Comparison of ENCODE assay signal across 13 cellular contexts in genomic region chr21:35136586-35137254, GRCh38.
DNase-seq lines count a peak whose midpoint lies in the region; ATAC-seq, FAIRE-seq and TF ChIP-seq lines count a peak whose summit lies in the region.
"Had no signal": no experiment of that assay in that cellular context is flagged by ENCODE, and none has a peak within 500 bp of the region (broad histone marks: within the 10 kb centered on the region; RNA-seq: fewer than 3 reads in every experiment).

No MANE protein-coding gene starts in this region.

- H3K27me3 ChIP-seq in PC-3 (ENCODE audit: low read length) (no peaks in the 10 kb centered on the region), endothelial cell of umbilical vein (ENCODE audit: control insufficient read depth in 2 of 2, insufficient read depth in 2 of 2, low read length in 2 of 2) (no peaks in the 10 kb centered on the region), neuronal stem cell (ENCODE audit: control insufficient read depth in 3 of 3, insufficient read depth in 3 of 3, low read depth in 1 of 3, low read length in 3 of 3) (no peaks in the 10 kb centered on the region)

- H3K9me1 ChIP-seq in endothelial cell of umbilical vein (replicated peaks; ENCODE audit: control insufficient read depth, extremely low read depth, insufficient read depth, low read length): no peaks in the 10 kb centered on the region

- ATAC-seq in PC-3 (peak; percentile 95), sciatic nerve (no peak)
- ATAC-seq: activated CD4-positive, CD25-positive, alpha-beta regulatory T cell treated with anti-CD3 and anti-CD28 coated beads, Interleukin-2, amount 50 U/mL, for 24 hours; activated naive CD4-positive, alpha-beta T cell treated with anti-CD3 and anti-CD28 coated beads, Interleukin-2, amount 50 U/mL, for 72 hours had no signal

- no peak for TF ChIP-seq CTCF in PC-3 (conservative IDR thresholded peaks at IDR 0.05; ENCODE audit: low read depth, low read length)
- TF ChIP-seq CTCF in endothelial cell of umbilical vein (IDR thresholded peaks at IDR 0.05; ENCODE audit: extremely low read depth in 1 of 2, insufficient read depth in 1 of 2, low read depth in 1 of 2, low read length in 2 of 2): no peak

- no CpG with 5 or more reads among the region's 1 CpG for WGBS in neuronal stem cell (ENCODE audit: extremely low coverage in 2 of 2, insufficient read length in 2 of 2, insufficient replicate concordance in 1 of 2), 2 donors

- H3K14ac ChIP-seq in neuronal stem cell (ENCODE audit: low read length): peak overlapping the region; percentile 44

- peak; percentile 37 for FAIRE-seq in endothelial cell of umbilical vein (lab: Jason Lieb, UNC)
- FAIRE-seq: D721Med had no signal

- H3K27ac ChIP-seq in PC-3 (ENCODE audit: low read length): peak overlapping the region; percentile 94
- H3K27ac ChIP-seq in endothelial cell of umbilical vein (ENCODE audit: insufficient read depth, low read depth, low read length): no peak overlapping the region
- H3K27ac ChIP-seq in neuronal stem cell (replicated peaks; ENCODE audit: low read length): no peak overlapping the region
- H3K27ac ChIP-seq: parathyroid adenoma had no signal

- H4K91ac ChIP-seq in neuronal stem cell (ENCODE audit: low read depth, low read length, poor library complexity): no peak overlapping the region

- no peak overlapping the region for H3K23ac ChIP-seq in neuronal stem cell (ENCODE audit: low read depth, low read length, poor library complexity)

- H2BK12ac ChIP-seq in neuronal stem cell (ENCODE audit: low read length): no peak overlapping the region

- CTCF ChIA-PET in PC-3 (lab: Charles Lee) (interaction anchor here (0.6 to 1.0 kb wide), 7 partner anchors 13 to 980 kb away, joined by 3 to 10 read pairs (median 4); no protein-coding TSS in a partner anchor), endothelial cell of umbilical vein (lab: Charles Lee) (no interaction called here)

- H3K4me2 ChIP-seq in PC-3 (ENCODE audit: low read length) (peak overlapping the region; percentile 71), endothelial cell of umbilical vein (ENCODE audit: insufficient read depth, low read length) (no peak overlapping the region), neuronal stem cell (ENCODE audit: insufficient read depth, low read length, poor library complexity, severe bottlenecking) (no peak overlapping the region)

- H3K4me3 ChIP-seq in PC-3 (ENCODE audit: low read length) (peak overlapping the region; percentile 27; the same call in 1 of the 2 replicates), endothelial cell of umbilical vein (replicated peaks in 1 of 3; ENCODE audit: insufficient read depth in 1 of 3, low read depth in 1 of 3, low read length in 3 of 3) (no peak overlapping the region), neuronal stem cell (ENCODE audit: low read length in 2 of 2) (no peak overlapping the region)

- H3K9me3 ChIP-seq in PC-3 (ENCODE audit: low read length): no peaks in the 10 kb centered on the region
- no peaks in the 10 kb centered on the region for H3K9me3 ChIP-seq in endothelial cell of umbilical vein (replicated peaks; ENCODE audit: control insufficient read depth, insufficient read depth, low read length)
- no peaks in the 10 kb centered on the region for H3K9me3 ChIP-seq in neuronal stem cell (replicated peaks in 1 of 2; ENCODE audit: control insufficient read depth in 2 of 2, insufficient read depth in 1 of 2, low read depth in 1 of 2, low read length in 2 of 2)

- intact Hi-C loops in PC-3 (cut with micrococcal nuclease) (loop anchor here (2.0 to 5.0 kb wide), 4 partner anchors 49 to 239 kb away; no protein-coding TSS in a partner anchor), endothelial cell of umbilical vein (cut with micrococcal nuclease) (no loop called here), sciatic nerve (cut with DNase I) (no loop called here)

- H3K9me2 ChIP-seq in PC-3 (replicated peaks; ENCODE audit: low read length): no peaks in the 10 kb centered on the region

- H3K79me1 ChIP-seq in neuronal stem cell (ENCODE audit: low read depth, low read length): no peaks in the 10 kb centered on the region

- H2BK15ac ChIP-seq in neuronal stem cell (ENCODE audit: low read length): no peak overlapping the region

- no peak overlapping the region for H2AK5ac ChIP-seq in neuronal stem cell (ENCODE audit: low read depth, low read length)

- POLR2A ChIA-PET in PC-3 (lab: Charles Lee; ENCODE audit: unreplicated experiment) (interaction anchor here (0.6 to 0.7 kb wide), 6 partner anchors 15 to 1050 kb away, joined by 3 to 14 read pairs (median 4); no protein-coding TSS in a partner anchor), endothelial cell of umbilical vein (lab: Charles Lee) (no interaction called here)

- H3K18ac ChIP-seq in neuronal stem cell (ENCODE audit: low read length): peak overlapping the region; percentile 57

- BruUV-seq in PC-3 (replicated peaks; lab: Mats Ljungman, UMichigan) (TSS peak; percentile 94), endothelial cell of umbilical vein (replicated peaks; lab: Mats Ljungman, UMichigan) (no TSS peak)

- DNase-seq in EH (ENCODE audit: low read depth): peak; percentile 80
- peak; percentile 96 for DNase-seq in PC-3
- peak; percentile 30 for DNase-seq in endothelial cell of umbilical vein (ENCODE audit: low read depth, low spot score)
- no peak for DNase-seq in neuronal stem cell (ENCODE audit: low spot score)
- no peak for DNase-seq in sciatic nerve (ENCODE audit: low spot score)
- no peak for DNase-seq in UCSD-AML1 (lab: John Stamatoyannopoulos, UW; ENCODE audit: unreplicated experiment)
- no peak for DNase-seq in cerebellar nuclear complex (lab: John Stamatoyannopoulos, UW)
- DNase-seq in stimulated activated naive CD4-positive, alpha-beta T cell (lab: John Stamatoyannopoulos, UW): no peak
- DNase-seq: KG1 had no signal

- H3K4ac ChIP-seq in neuronal stem cell (ENCODE audit: low read length): no peak overlapping the region

- H2BK120ac ChIP-seq in neuronal stem cell (ENCODE audit: low read depth, low read length): no peak overlapping the region

- H3F3A ChIP-seq in PC-3 (ENCODE audit: low read length, unreplicated experiment): no peaks in the 10 kb centered on the region

- no peaks in the 10 kb centered on the region for H4K20me1 ChIP-seq in PC-3 (ENCODE audit: low read length)
- no peaks in the 10 kb centered on the region for H4K20me1 ChIP-seq in endothelial cell of umbilical vein (replicated peaks; ENCODE audit: control insufficient read depth, extremely low read depth, insufficient read depth, low read length)

- no peak overlapping the region for H2BK5ac ChIP-seq in neuronal stem cell (ENCODE audit: low read length)

- H3K79me2 ChIP-seq in PC-3 (ENCODE audit: low read length) (no peaks in the 10 kb centered on the region), endothelial cell of umbilical vein (ENCODE audit: control insufficient read depth, insufficient read depth, low read length) (no peaks in the 10 kb centered on the region)
- H3K79me2 ChIP-seq: parathyroid adenoma had no signal

- no peak overlapping the region for H4K8ac ChIP-seq in neuronal stem cell (ENCODE audit: low read depth, low read length)

- H3K4me1 ChIP-seq in PC-3 (ENCODE audit: insufficient read depth, low read length): peaks cover 42% of the 10 kb centered on the region
- H3K4me1 ChIP-seq in endothelial cell of umbilical vein (ENCODE audit: control insufficient read depth, extremely low read depth, insufficient read depth, low read length): peaks cover 9% of the 10 kb centered on the region
- peaks cover 0 to 9% of the 10 kb centered on the region in 2 donors for H3K4me1 ChIP-seq in neuronal stem cell (ENCODE audit: control insufficient read depth in 2 of 2, insufficient read depth in 1 of 2, low read depth in 1 of 2, low read length in 2 of 2)
- H3K4me1 ChIP-seq: parathyroid adenoma had no signal

- H3K9ac ChIP-seq in PC-3 (ENCODE audit: low read length): peak overlapping the region; percentile 64
- no peak overlapping the region for H3K9ac ChIP-seq in endothelial cell of umbilical vein (replicated peaks; ENCODE audit: extremely low read depth, insufficient read depth, low read length)
- H3K9ac ChIP-seq in neuronal stem cell (ENCODE audit: low read depth, low read length, poor library complexity): no peak overlapping the region
- H3K9ac ChIP-seq: parathyroid adenoma had no signal

- no peak for TF ChIP-seq POLR2A in endothelial cell of umbilical vein (IDR thresholded peaks at IDR 0.05; ENCODE audit: low read depth, low read length)

- H3K36me3 ChIP-seq in PC-3 (ENCODE audit: low read depth, low read length) (no peaks in the 10 kb centered on the region), endothelial cell of umbilical vein (ENCODE audit: control insufficient read depth in 2 of 2, extremely low read depth in 1 of 2, insufficient read depth in 2 of 2, low read length in 2 of 2) (no peaks in the 10 kb centered on the region), neuronal stem cell (replicated peaks in 1 of 2; ENCODE audit: control insufficient read depth in 2 of 2, insufficient read depth in 2 of 2, low read length in 2 of 2) (no peaks in the 10 kb centered on the region)

- dilution Hi-C loops in endothelial cell of umbilical vein (cut with MboI; ENCODE audit: extremely low pct_ligation_motif_present, low sequenced_read_pairs): no loop called here

- peak overlapping the region; percentile 40 for H2AFZ ChIP-seq in PC-3 (ENCODE audit: low read length)
- H2AFZ ChIP-seq in endothelial cell of umbilical vein (ENCODE audit: low read depth, low read length): peak overlapping the region; percentile 60
- H2AFZ ChIP-seq in neuronal stem cell (ENCODE audit: low read length): no peak overlapping the region
- H2AFZ ChIP-seq: parathyroid adenoma had no signal

TF ChIP-seq in endothelial cell of umbilical vein, 7 proteins besides CTCF, POLR2A, EP300 and RAD21:
- TF ChIP-seq EZH2 (IDR thresholded peaks at IDR 0.05; ENCODE audit: borderline replicate concordance, low read depth, low read length, severe bottlenecking): no peak
- TF ChIP-seq POLR2AphosphoS5 (IDR thresholded peaks at IDR 0.05; ENCODE audit: insufficient read depth, low read depth, low read length): no peak
- no peak for TF ChIP-seq MYC (IDR thresholded peaks at IDR 0.05; ENCODE audit: low read depth, low read length)
- peak; percentile 22 for TF ChIP-seq FOS (IDR thresholded peaks at IDR 0.05; ENCODE audit: borderline replicate concordance, insufficient read depth, low read length)
- TF ChIP-seq GATA2 (IDR thresholded peaks at IDR 0.05; ENCODE audit: insufficient read depth, insufficient read length, low read depth, low read length): peak; percentile 44
- TF ChIP-seq JUN (IDR thresholded peaks at IDR 0.05; ENCODE audit: borderline replicate concordance, insufficient read depth, insufficient read length, low read depth): no peak
- TF ChIP-seq MAX (IDR thresholded peaks at IDR 0.05; ENCODE audit: insufficient read depth, insufficient read length): no peak
TF ChIP-seq in endothelial cell of umbilical vein: peak in this region for 2.

Comparison
In these comparisons a context has a peak if more than half of its experiments do, and no peak if none do; other contexts are left out.
1. DNase-seq: peak in EH (single experiment), PC-3 (single experiment) and endothelial cell of umbilical vein (single experiment); none in neuronal stem cell (single experiment), sciatic nerve (single experiment), UCSD-AML1 (single experiment), cerebellar nuclear complex (0 of 2) and stimulated activated naive CD4-positive, alpha-beta T cell (0 of 6).